Comparison of ENCODE assay signal across 1 cellular context in the genomic region with DNA sequence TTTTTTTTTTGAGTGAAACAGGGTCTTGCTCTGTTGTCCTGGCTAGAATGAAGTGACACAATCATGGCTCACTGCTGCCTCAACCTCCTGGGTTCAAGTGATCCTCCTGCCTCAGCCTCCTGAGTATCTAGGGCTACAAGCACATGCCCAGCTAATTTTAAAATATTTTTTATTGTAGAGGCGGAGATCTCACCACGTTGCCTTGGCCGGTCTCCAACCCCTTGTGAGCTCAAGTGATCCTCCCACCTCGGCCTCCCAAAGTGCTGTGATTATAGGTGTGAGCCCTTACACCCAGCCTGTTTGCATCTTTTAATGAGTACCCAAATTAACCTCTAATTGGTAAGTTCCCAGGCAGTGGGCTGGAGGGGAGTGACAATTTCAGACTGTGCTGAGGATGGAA.
A peak's percentile ranks its signal among the peaks of the same experiment; 100 is the strongest.
TF ChIP-seq lines count a peak whose summit lies in the region.

No MANE protein-coding gene starts in this region.

TF ChIP-seq in HepG2, 621 proteins besides CTCF, POLR2A, EP300 and RAD21:
- TF ChIP-seq, protein P1, sequence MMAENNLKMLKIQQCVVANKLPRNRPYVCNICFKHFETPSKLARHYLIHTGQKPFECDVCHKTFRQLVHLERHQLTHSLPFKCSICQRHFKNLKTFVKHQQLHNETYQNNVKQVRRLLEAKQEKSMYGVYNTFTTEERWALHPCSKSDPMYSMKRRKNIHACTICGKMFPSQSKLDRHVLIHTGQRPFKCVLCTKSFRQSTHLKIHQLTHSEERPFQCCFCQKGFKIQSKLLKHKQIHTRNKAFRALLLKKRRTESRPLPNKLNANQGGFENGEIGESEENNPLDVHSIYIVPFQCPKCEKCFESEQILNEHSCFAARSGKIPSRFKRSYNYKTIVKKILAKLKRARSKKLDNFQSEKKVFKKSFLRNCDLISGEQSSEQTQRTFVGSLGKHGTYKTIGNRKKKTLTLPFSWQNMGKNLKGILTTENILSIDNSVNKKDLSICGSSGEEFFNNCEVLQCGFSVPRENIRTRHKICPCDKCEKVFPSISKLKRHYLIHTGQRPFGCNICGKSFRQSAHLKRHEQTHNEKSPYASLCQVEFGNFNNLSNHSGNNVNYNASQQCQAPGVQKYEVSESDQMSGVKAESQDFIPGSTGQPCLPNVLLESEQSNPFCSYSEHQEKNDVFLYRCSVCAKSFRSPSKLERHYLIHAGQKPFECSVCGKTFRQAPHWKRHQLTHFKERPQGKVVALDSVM (CRISPR knock-in tag; IDR thresholded peaks at IDR 0.05): 0 out of 2 replicates have a peak, but pooled peaks have one; percentile 14
- TF ChIP-seq, protein P2, sequence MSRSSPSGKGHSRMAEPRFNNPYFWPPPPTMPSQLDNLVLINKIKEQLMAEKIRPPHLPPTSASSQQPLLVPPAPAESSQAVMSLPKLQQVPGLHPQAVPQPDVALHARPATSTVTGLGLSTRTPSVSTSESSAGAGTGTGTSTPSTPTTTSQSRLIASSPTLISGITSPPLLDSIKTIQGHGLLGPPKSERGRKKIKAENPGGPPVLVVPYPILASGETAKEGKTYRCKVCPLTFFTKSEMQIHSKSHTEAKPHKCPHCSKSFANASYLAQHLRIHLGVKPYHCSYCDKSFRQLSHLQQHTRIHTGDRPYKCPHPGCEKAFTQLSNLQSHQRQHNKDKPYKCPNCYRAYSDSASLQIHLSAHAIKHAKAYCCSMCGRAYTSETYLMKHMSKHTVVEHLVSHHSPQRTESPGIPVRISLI (CRISPR knock-in tag; IDR thresholded peaks at IDR 0.05; ENCODE audit: borderline replicate concordance): no peak
